Comparison of ENCODE assay signal across 12 cellular contexts in genomic region chr6:33429745-33430042, GRCh38. TPM values are rescaled to one million over a fixed set of nuclear protein-coding genes. Genes with fewer than 3 reads are reported as not detected.
DNase-seq lines count a peak whose midpoint lies in the region; ATAC-seq, FAIRE-seq and TF ChIP-seq lines count a peak whose summit lies in the region.
"Had no signal": no experiment of that assay in that cellular context is flagged by ENCODE, and none has a peak within 500 bp of the region (broad histone marks: within the 10 kb centered on the region; RNA-seq: fewer than 3 reads in every experiment).

No MANE protein-coding gene starts in this region.

- no peak overlapping the region for H3K18ac ChIP-seq in neuronal stem cell (ENCODE audit: low read length)

- H3K9ac ChIP-seq in neuronal stem cell (ENCODE audit: low read depth, low read length, poor library complexity) (peak overlapping the region; percentile 64), kidney (ENCODE audit: low read length in 2 of 2) (no peak overlapping the region)

- DNase-seq in GM23338 (ENCODE audit: low spot score) (no peak), RWPE1 (ENCODE audit: low spot score) (no peak), dorsolateral prefrontal cortex (no peak), neuronal stem cell (ENCODE audit: low spot score) (no peak), kidney (no peak), urothelium cell line (ENCODE audit: low spot score) (no peak), occipital lobe (lab: John Stamatoyannopoulos, UW) (no peak)
- DNase-seq: NCI-H446, SJCRH30 had no signal

- H2BK12ac ChIP-seq in neuronal stem cell (ENCODE audit: low read length), result no peak overlapping the region

- no peak overlapping the region for H2BK15ac ChIP-seq in neuronal stem cell (ENCODE audit: low read length)

- H3K27me3 Mint-ChIP-seq in GM23338 (ENCODE audit: insufficient read depth, low read depth, poor library complexity), result peaks cover 29% of the 10 kb centered on the region

- no CpG with 5 or more reads among the region's 3 CpGs for WGBS in neuronal stem cell (ENCODE audit: extremely low coverage in 2 of 2, insufficient read length in 2 of 2, insufficient replicate concordance in 1 of 2), 2 donors

- H3K27me3 ChIP-seq in GM23338 (ENCODE audit: insufficient read depth) (no peaks in the 10 kb centered on the region), dorsolateral prefrontal cortex (no peaks in the 10 kb centered on the region), neuronal stem cell (ENCODE audit: control insufficient read depth in 3 of 3, insufficient read depth in 3 of 3, low read depth in 1 of 3, low read length in 3 of 3) (no peaks in the 10 kb centered on the region)
- H3K27me3 ChIP-seq: ovary had no signal

- CTCF ChIA-PET in RWPE1 (lab: Yijun Ruan, JAX), result no interaction called here

- H2BK120ac ChIP-seq in neuronal stem cell (ENCODE audit: low read depth, low read length), result no peak overlapping the region

- peaks cover 13% of the 10 kb centered on the region for H3K79me1 ChIP-seq in neuronal stem cell (ENCODE audit: low read depth, low read length)

- H4K8ac ChIP-seq in neuronal stem cell (ENCODE audit: low read depth, low read length), result no peak overlapping the region

- peak overlapping the region; percentile 0 for H3K14ac ChIP-seq in neuronal stem cell (ENCODE audit: low read length)

- H3K4me1 Mint-ChIP-seq in GM23338, result peaks cover 67% of the 10 kb centered on the region

- H3K4me3 Mint-ChIP-seq in GM23338, result peak overlapping the region; percentile 80
- H3K4me3 Mint-ChIP-seq: dendritic cell treated with granulocyte-macrophage colony-stimulating factor and Interleukin-4, amounts not matched to agents 40 ng/mL and 50 ng/mL, for 4 days had no signal

- H3K4me2 ChIP-seq in GM23338 (peak overlapping the region; percentile 90), neuronal stem cell (ENCODE audit: insufficient read depth, low read length, poor library complexity, severe bottlenecking) (no peak overlapping the region)

- intact Hi-C loops in dorsolateral prefrontal cortex (cut with DNase I) (loop anchor here in 1 of 2 donors (2.0 kb wide), 1 partner anchor 25 kb away; the partner anchor contains the start of gene ZBTB9), kidney (cut with DNase I) (no loop called here)

- no peak overlapping the region for H4K91ac ChIP-seq in neuronal stem cell (ENCODE audit: low read depth, low read length, poor library complexity)

- H3K9me3 Mint-ChIP-seq in GM23338, result no peaks in the 10 kb centered on the region
- H3K9me3 Mint-ChIP-seq: dendritic cell treated with granulocyte-macrophage colony-stimulating factor and Interleukin-4, amounts not matched to agents 40 ng/mL and 50 ng/mL, for 4 days had no signal

- FAIRE-seq in kidney (lab: Jason Lieb, UNC) (no peak), urothelium cell line (lab: Jason Lieb, UNC) (no peak)

- H3K9me2 ChIP-seq in GM23338 (ENCODE audit: insufficient read depth), result no peaks in the 10 kb centered on the region

- no peak overlapping the region for H3K23ac ChIP-seq in neuronal stem cell (ENCODE audit: low read depth, low read length, poor library complexity)

- POLR2A ChIA-PET in RWPE1 (lab: Yijun Ruan, JAX; ENCODE audit: low non-redundant PET), result no interaction called here

- H3K4me1 ChIP-seq in GM23338 (ENCODE audit: insufficient read depth), result peaks cover 66% of the 10 kb centered on the region
- H3K4me1 ChIP-seq in neuronal stem cell (ENCODE audit: control insufficient read depth in 2 of 2, insufficient read depth in 1 of 2, low read depth in 1 of 2, low read length in 2 of 2), result peaks cover 54 to 67% of the 10 kb centered on the region in 2 donors
- peaks cover 7 to 35% of the 10 kb centered on the region in 2 donors for H3K4me1 ChIP-seq in kidney (ENCODE audit: control insufficient read depth in 1 of 2, insufficient read depth in 1 of 2, low read depth in 1 of 2, low read length in 2 of 2)

- no peak overlapping the region for H3K4ac ChIP-seq in neuronal stem cell (ENCODE audit: low read length)

- no peak overlapping the region for H2AK5ac ChIP-seq in neuronal stem cell (ENCODE audit: low read depth, low read length)

- no peak overlapping the region for H2AFZ ChIP-seq in GM23338
- no peak overlapping the region for H2AFZ ChIP-seq in neuronal stem cell (ENCODE audit: low read length)

- H2BK5ac ChIP-seq in neuronal stem cell (ENCODE audit: low read length), result no peak overlapping the region

- H3K27ac ChIP-seq in GM23338 (ENCODE audit: low read depth) (peak overlapping the region; percentile 100; the same call in 1 of the 2 replicates), RWPE1 (peak overlapping the region; percentile 99), dorsolateral prefrontal cortex (peak overlapping the region in 46 of 59 donors; percentile 4 to 98 (median 87)), neuronal stem cell (replicated peaks; ENCODE audit: low read length) (peak overlapping the region; percentile 96), kidney (ENCODE audit: low read depth in 2 of 2, low read length in 2 of 2) (no peak overlapping the region)
- H3K27ac ChIP-seq: SJCRH30 had no signal

- H3K4me3 ChIP-seq in GM23338, result peak overlapping the region; percentile 52; the same call in 1 of the 2 replicates
- peak overlapping the region in 46 of 59 donors; percentile 0 to 80 (median 65) for H3K4me3 ChIP-seq in dorsolateral prefrontal cortex
- no peak overlapping the region for H3K4me3 ChIP-seq in neuronal stem cell (ENCODE audit: low read length in 2 of 2)
- H3K4me3 ChIP-seq in kidney (ENCODE audit: low read length in 2 of 2), result no peak overlapping the region
- H3K4me3 ChIP-seq: ovary, SJCRH30 had no signal

- peaks cover 62% of the 10 kb centered on the region for H3K79me2 ChIP-seq in GM23338 (replicated peaks; ENCODE audit: insufficient read depth)

- no peak for TF ChIP-seq CTCF in GM23338 (conservative IDR thresholded peaks at IDR 0.05; ENCODE audit: low read depth in 2 of 2)
- TF ChIP-seq CTCF in RWPE1 (conservative IDR thresholded peaks at IDR 0.05; ENCODE audit: low read depth), result no peak
- TF ChIP-seq CTCF in dorsolateral prefrontal cortex (IDR thresholded peaks at IDR 0.05 in 54 of 56, conservative IDR thresholded peaks at IDR 0.05 in 2 of 56; ENCODE audit: low read depth in 1 of 56, partially characterized antibody in 56 of 56), result no peak
- TF ChIP-seq CTCF in kidney (IDR thresholded peaks at IDR 0.05; ENCODE audit: borderline replicate concordance, extremely low read depth, insufficient read depth), result no peak

- H3K27ac Mint-ChIP-seq in GM23338, result peak overlapping the region; percentile 90

- peaks cover 26% of the 10 kb centered on the region for H3K36me3 Mint-ChIP-seq in GM23338 (ENCODE audit: low read depth)

- H3K36me3 ChIP-seq in GM23338 (ENCODE audit: insufficient read depth) (0 out of 2 replicates have a peak, but pooled peaks cover under 1% of the 10 kb centered on the region), neuronal stem cell (replicated peaks in 1 of 2; ENCODE audit: control insufficient read depth in 2 of 2, insufficient read depth in 2 of 2, low read length in 2 of 2) (peaks cover 4 to 24% of the 10 kb centered on the region in 2 donors), kidney (ENCODE audit: control insufficient read depth in 1 of 2, insufficient read depth in 2 of 2, low read length in 2 of 2) (no peaks in the 10 kb centered on the region)
- H3K36me3 ChIP-seq: ovary, SJCRH30 had no signal

- peaks cover 26% of the 10 kb centered on the region for H3F3A ChIP-seq in GM23338 (replicated peaks; ENCODE audit: low read depth)

- H3K9me3 ChIP-seq in neuronal stem cell (replicated peaks in 1 of 2; ENCODE audit: control insufficient read depth in 2 of 2, insufficient read depth in 1 of 2, low read depth in 1 of 2, low read length in 2 of 2) (no peaks in the 10 kb centered on the region), kidney (ENCODE audit: control insufficient read depth in 1 of 2, low read length in 2 of 2) (no peaks in the 10 kb centered on the region)
- H3K9me3 ChIP-seq: ovary, SJCRH30 had no signal

- no peaks in the 10 kb centered on the region; the same call in 1 of the 2 replicates for H4K20me1 ChIP-seq in GM23338 (replicated peaks; ENCODE audit: insufficient read depth)

- ATAC-seq in GM23338 (no peak), HG03460 (IDR thresholded peaks at IDR 0.05; ENCODE audit: unreplicated experiment) (no peak)

RNA-seq across cellular contexts. Expression of gene SYNGAP1, which starts 9.8 kb away (rescaled TPM):
- total RNA-seq in GM23338 (2014; rRNA removed; shearing (Covaris generic)), result 36.9 and 45.0 TPM in 2 replicates
- 12.9 and 13.9 TPM in 2 replicates for polyA plus RNA-seq in GM23338 (2016; fragmentation: Nextera tagmentation; extraction: Ambion mirVana)
- 100 to 1,000 TPM in 65 of 120 experiments, 10 to 100 TPM in 55; 41.7 to 147 (median 101) TPM for total RNA-seq in dorsolateral prefrontal cortex
- polyA plus RNA-seq in neuronal stem cell (2013, experiment 1 of 2), result 57.5 TPM
- polyA plus RNA-seq in neuronal stem cell (2013, experiment 2 of 2), result 54.1 TPM
- total RNA-seq in kidney, result 17.8 TPM
- polyA plus RNA-seq in kidney (ENCODE audit: insufficient read depth, low read depth, low replicate concordance), result 2.7 TPM
- total RNA-seq in occipital lobe, result 21.5 TPM

RNA-seq across cellular contexts. Expression of gene CUTA, which starts 11.8 kb away (rescaled TPM):
- 193 and 207 TPM in 2 replicates for total RNA-seq in GM23338 (2014; rRNA removed; shearing (Covaris generic))
- 421 and 426 TPM in 2 replicates for polyA plus RNA-seq in GM23338 (2016; fragmentation: Nextera tagmentation; extraction: Ambion mirVana)
- 100 to 1,000 TPM; 118 to 222 (median 177) TPM for total RNA-seq in dorsolateral prefrontal cortex
- polyA plus RNA-seq in neuronal stem cell (2013, experiment 1 of 2), result 434 TPM
- polyA plus RNA-seq in neuronal stem cell (2013, experiment 2 of 2), result 420 TPM
- total RNA-seq in kidney, result 163 TPM
- 433 TPM for polyA plus RNA-seq in kidney (ENCODE audit: insufficient read depth, low read depth, low replicate concordance)
- total RNA-seq in occipital lobe, result 59.1 TPM

RNA-seq across cellular contexts. Expression of gene PHF1, which starts 18.9 kb away (rescaled TPM):
- 33.2 and 46.7 TPM in 2 replicates for total RNA-seq in GM23338 (2014; rRNA removed; shearing (Covaris generic))
- 29.4 and 31.4 TPM in 2 replicates for polyA plus RNA-seq in GM23338 (2016; fragmentation: Nextera tagmentation; extraction: Ambion mirVana)
- total RNA-seq in dorsolateral prefrontal cortex, result 100 to 1,000 TPM in 37 of 120 experiments, 10 to 100 TPM in 83; 71.0 to 137 (median 93.5) TPM
- 69.5 TPM for polyA plus RNA-seq in neuronal stem cell (2013, experiment 1 of 2)
- 68.8 TPM for polyA plus RNA-seq in neuronal stem cell (2013, experiment 2 of 2)
- total RNA-seq in kidney, result 63.8 TPM
- 87.6 TPM for polyA plus RNA-seq in kidney (ENCODE audit: insufficient read depth, low read depth, low replicate concordance)
- 17.9 TPM for total RNA-seq in occipital lobe

RNA-seq across cellular contexts. Expression of gene ZBTB9, which starts 24.7 kb away (rescaled TPM):
- total RNA-seq in GM23338 (2014; rRNA removed; shearing (Covaris generic)), result 17.9 and 25.2 TPM in 2 replicates
- 13.5 and 13.6 TPM in 2 replicates for polyA plus RNA-seq in GM23338 (2016; fragmentation: Nextera tagmentation; extraction: Ambion mirVana)
- total RNA-seq in dorsolateral prefrontal cortex, result 10 to 100 TPM in 12 of 120 experiments, 1 to 10 TPM in 108; 1.9 to 15.2 (median 6.9) TPM
- polyA plus RNA-seq in neuronal stem cell (2013, experiment 1 of 2), result 7.6 TPM
- polyA plus RNA-seq in neuronal stem cell (2013, experiment 2 of 2), result 7.2 TPM
- 11.5 TPM for total RNA-seq in kidney
- polyA plus RNA-seq in kidney (ENCODE audit: insufficient read depth, low read depth, low replicate concordance), result 6.4 TPM
- 9.2 TPM for total RNA-seq in occipital lobe

RNA-seq across cellular contexts. Expression of gene KIFC1, which starts 38.1 kb away (rescaled TPM):
- 61.7 and 64.4 TPM in 2 replicates for total RNA-seq in GM23338 (2014; rRNA removed; shearing (Covaris generic))
- polyA plus RNA-seq in GM23338 (2016; fragmentation: Nextera tagmentation; extraction: Ambion mirVana), result 10.1 and 10.3 TPM in 2 replicates
- total RNA-seq in dorsolateral prefrontal cortex, result 1 to 10 TPM in 29 of 120 experiments, under 1 TPM in 67, not detected in 24; 0.11 to 3.3 (median 0.62) TPM
- 84.1 TPM for polyA plus RNA-seq in neuronal stem cell (2013, experiment 1 of 2)
- 83.4 TPM for polyA plus RNA-seq in neuronal stem cell (2013, experiment 2 of 2)
- 2.3 TPM for total RNA-seq in kidney
- polyA plus RNA-seq in kidney (ENCODE audit: insufficient read depth, low read depth, low replicate concordance), result not detected
- total RNA-seq in occipital lobe, result 3.6 TPM

Comparison
In these comparisons a context has a peak if more than half of its experiments do, and no peak if none do; other contexts are left out.
1. H3K27ac ChIP-seq: peak in GM23338 (single experiment), RWPE1 (single experiment), dorsolateral prefrontal cortex (46 of 59) and neuronal stem cell (single experiment); none in kidney (0 of 2).
2. H3K4me3 ChIP-seq: peak in GM23338 (single experiment) and dorsolateral prefrontal cortex (46 of 59); none in neuronal stem cell (0 of 2) and kidney (0 of 2).